ENCODE assay signal across 10 cellular contexts in the genomic region with DNA sequence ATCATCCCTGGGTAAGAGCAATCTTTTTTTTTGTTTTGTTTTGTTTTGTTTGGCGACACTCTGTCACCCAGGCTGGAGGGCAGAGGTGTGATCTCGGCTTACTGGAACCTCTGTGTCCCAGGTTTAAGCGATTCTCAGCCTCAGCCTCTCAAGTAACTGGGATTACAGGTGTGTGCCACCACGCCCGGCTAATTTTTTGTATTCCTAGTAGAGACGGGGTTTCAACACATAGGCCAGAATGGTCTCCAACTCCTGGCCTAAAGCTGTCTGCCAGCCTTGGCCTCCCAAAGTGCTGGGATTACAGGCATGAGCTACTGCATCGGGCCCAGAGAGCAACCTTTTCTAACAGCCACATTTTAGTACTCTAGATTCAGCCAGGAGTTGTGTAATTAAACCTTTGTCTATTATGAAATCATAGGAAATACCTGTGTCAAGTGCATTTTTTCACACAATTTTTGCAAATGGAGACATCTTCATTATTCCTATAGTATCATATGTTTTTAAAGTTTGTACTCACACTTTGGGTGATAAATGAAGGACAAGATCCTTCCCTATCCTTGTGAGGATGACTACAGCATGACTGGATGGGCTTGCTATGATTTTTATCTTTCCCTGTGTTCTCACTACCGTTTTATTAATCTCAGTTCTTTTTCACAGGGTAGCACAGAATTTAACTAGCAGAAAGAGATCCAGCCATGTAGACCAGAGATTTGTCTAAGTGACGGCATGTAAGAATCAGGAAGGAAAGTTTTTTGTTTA.
DNase-seq lines count a peak whose midpoint lies in the region; ATAC-seq and TF ChIP-seq lines count a peak whose summit lies in the region.
"Had no signal": no experiment of that assay in that cellular context is flagged by ENCODE, and none has a peak within 500 bp of the region (broad histone marks: within the 10 kb centered on the region; RNA-seq: fewer than 3 reads in every experiment).

No MANE protein-coding gene starts in this region.

- no peaks in the 10 kb centered on the region for H3K79me2 ChIP-seq in OCI-LY3 (ENCODE audit: low read length)

- H3K27ac ChIP-seq in OCI-LY3 (ENCODE audit: low read length) = peak overlapping the region; percentile 98
- H3K27ac ChIP-seq in coronary artery = no peak overlapping the region
- no peak overlapping the region for H3K27ac ChIP-seq in substantia nigra (ENCODE audit: low read depth, low read length, poor library complexity, severe bottlenecking)

- peak overlapping the region; percentile 90; the same call in 1 of the 2 replicates for H3K9ac ChIP-seq in OCI-LY3 (ENCODE audit: low read length)

- H3K4me1 Mint-ChIP-seq in nephron progenitor cell = peaks cover 47% of the 10 kb centered on the region

- no peaks in the 10 kb centered on the region for H4K20me1 ChIP-seq in OCI-LY3 (ENCODE audit: insufficient read depth, low read length)

- H3K9me3 Mint-ChIP-seq in nephron progenitor cell = peaks cover 23% of the 10 kb centered on the region

- no peak overlapping the region for H2AFZ ChIP-seq in OCI-LY3 (ENCODE audit: low read depth, low read length)

- no peaks in the 10 kb centered on the region for H3K27me3 ChIP-seq in OCI-LY3 (ENCODE audit: low read depth, low read length)

- H3K4me1 ChIP-seq in OCI-LY3 (ENCODE audit: low read length) = peaks cover 13% of the 10 kb centered on the region; the same call in 1 of the 2 replicates

- H3K9me3 ChIP-seq in OCI-LY3 (ENCODE audit: insufficient read depth, low read length) = no peaks in the 10 kb centered on the region

- peaks cover 8% of the 10 kb centered on the region for H3K36me3 ChIP-seq in OCI-LY3 (replicated peaks; ENCODE audit: low read depth, low read length)

- H3K4me3 ChIP-seq in OCI-LY3 (ENCODE audit: low read length) (peak overlapping the region; percentile 80), coronary artery (peak overlapping the region; percentile 67)

- H3K4me3 Mint-ChIP-seq in nephron progenitor cell = peak overlapping the region; percentile 95

- H3K4me2 ChIP-seq in OCI-LY3 (ENCODE audit: low read length) = peak overlapping the region; percentile 90

- H3K27me3 Mint-ChIP-seq in nephron progenitor cell (ENCODE audit: low read depth, poor library complexity) = no peaks in the 10 kb centered on the region

- ATAC-seq in GM21381 (IDR thresholded peaks at IDR 0.05; ENCODE audit: unreplicated experiment) (no peak), GM19351 (IDR thresholded peaks at IDR 0.05; ENCODE audit: unreplicated experiment) (no peak)

- peak overlapping the region; percentile 95 for H3K27ac Mint-ChIP-seq in nephron progenitor cell

- H3K36me3 Mint-ChIP-seq in nephron progenitor cell (ENCODE audit: low read depth) = peaks cover 30% of the 10 kb centered on the region

- DNase-seq in ELR (ENCODE audit: low read depth) (peak; percentile 73), coronary artery (ENCODE audit: low spot score) (no peak), nephron progenitor cell (no peak), substantia nigra (lab: John Stamatoyannopoulos, UW) (no peak)
- DNase-seq in stimulated activated CD4-positive, alpha-beta T cell treated with anti-CD3 and anti-CD28 coated beads, Interleukin-15, amount 100 ng/mL, for 24 hours = no peak
- DNase-seq: NCI-H1105, nucleus accumbens had no signal

- TF ChIP-seq CTCF in OCI-LY3 (IDR thresholded peaks at IDR 0.05; ENCODE audit: low read depth, low read length) = no peak
- no peak for TF ChIP-seq CTCF in coronary artery (IDR thresholded peaks at IDR 0.05)
- TF ChIP-seq CTCF in nephron progenitor cell (IDR thresholded peaks at IDR 0.05) = no peak
